17 cellular contexts compared by ENCODE assay signal in genomic region chr4:3705236-3705987, GRCh38.
DNase-seq lines count a peak whose midpoint lies in the region; ATAC-seq and TF ChIP-seq lines count a peak whose summit lies in the region.
"Had no signal": no experiment of that assay in that cellular context is flagged by ENCODE, and none has a peak within 500 bp of the region (broad histone marks: within the 10 kb centered on the region; RNA-seq: fewer than 3 reads in every experiment).

No MANE protein-coding gene starts in this region.

- H3K4me3 ChIP-seq in upper lobe of right lung: no peak overlapping the region
- H3K4me3 ChIP-seq: GM23248 had no signal

- no peaks in the 10 kb centered on the region for H3K9me3 ChIP-seq in upper lobe of right lung

- H3K36me3 ChIP-seq in upper lobe of right lung: no peaks in the 10 kb centered on the region

- H3K36me3 Mint-ChIP-seq in chondrocyte (ENCODE audit: low read depth) (no peaks in the 10 kb centered on the region), nephron (ENCODE audit: low read depth) (no peaks in the 10 kb centered on the region)
- H3K36me3 Mint-ChIP-seq: CD4-positive, alpha-beta memory T cell had no signal

- DNase-seq in Right ventricle myocardium inferior (ENCODE audit: missing footprints): peak; percentile 31
- no peak for DNase-seq in left ventricle myocardium superior
- peak; percentile 61 for DNase-seq in chondrocyte (ENCODE audit: low spot score)
- DNase-seq in upper lobe of right lung: peak; percentile 55
- DNase-seq in NCI-H2107 (lab: John Stamatoyannopoulos, UW): no peak
- DNase-seq in NCI-H2196 treated with DMSO at 0.1 percent for 48 hours (lab: John Stamatoyannopoulos, UW; ENCODE audit: unreplicated experiment): no peak
- DNase-seq: 8988T, GF-D8, GM23248, NCI-H187, NCI-H226, NCI-H524, NCI-H82 had no signal

- H3K4me3 Mint-ChIP-seq in chondrocyte (ENCODE audit: unreplicated experiment) (no peak overlapping the region), nephron (peak overlapping the region in 2 of 3 experiments; percentile 5 to 32)
- H3K4me3 Mint-ChIP-seq: CD4-positive, alpha-beta memory T cell had no signal

- H3K9me3 Mint-ChIP-seq in chondrocyte (ENCODE audit: low read depth): no peaks in the 10 kb centered on the region
- H3K9me3 Mint-ChIP-seq in nephron: no peaks in the 10 kb centered on the region

- H3K4me1 Mint-ChIP-seq in chondrocyte (ENCODE audit: low read depth): peaks cover 14% of the 10 kb centered on the region
- peaks cover 46% of the 10 kb centered on the region for H3K4me1 Mint-ChIP-seq in nephron
- H3K4me1 Mint-ChIP-seq: CD4-positive, alpha-beta memory T cell had no signal

- no peak overlapping the region for H3K27ac ChIP-seq in upper lobe of right lung
- H3K27ac ChIP-seq: GM23248, KMS-11 had no signal

- intact Hi-C loops in Right ventricle myocardium inferior (cut with DNase I): no loop called here
- intact Hi-C loops in left ventricle myocardium superior (cut with micrococcal nuclease): no loop called here
- intact Hi-C loops in upper lobe of right lung (cut with DNase I): no loop called here

- peaks cover 22% of the 10 kb centered on the region for H3K27me3 Mint-ChIP-seq in chondrocyte (ENCODE audit: low read depth)
- peaks cover 20% of the 10 kb centered on the region for H3K27me3 Mint-ChIP-seq in nephron (ENCODE audit: low read depth)

- TF ChIP-seq CTCF in chondrocyte (IDR thresholded peaks at IDR 0.05): no peak
- TF ChIP-seq CTCF in nephron (IDR thresholded peaks at IDR 0.05; ENCODE audit: unreplicated experiment in 3 of 3): no peak
- no peak for TF ChIP-seq CTCF in upper lobe of right lung (IDR thresholded peaks at IDR 0.05)

- peaks cover 45% of the 10 kb centered on the region for H3K27me3 ChIP-seq in upper lobe of right lung

- H3K27ac Mint-ChIP-seq in chondrocyte (ENCODE audit: unreplicated experiment) (no peak overlapping the region), nephron (peak overlapping the region in 1 of 3 experiments; percentile 11)
- H3K27ac Mint-ChIP-seq: CD4-positive, alpha-beta memory T cell had no signal

- ATAC-seq in Right ventricle myocardium inferior (no peak), left ventricle myocardium superior (no peak), upper lobe of right lung (no peak), GM21737 (IDR thresholded peaks at IDR 0.05; ENCODE audit: unreplicated experiment) (no peak)

- no peaks in the 10 kb centered on the region for H3K4me1 ChIP-seq in upper lobe of right lung

Comparison
In these comparisons a context has a peak if more than half of its experiments do, and no peak if none do; other contexts are left out.
1. DNase-seq: peak in Right ventricle myocardium inferior (single experiment), chondrocyte (single experiment) and upper lobe of right lung (single experiment); none in left ventricle myocardium superior (single experiment), NCI-H2107 (single experiment) and NCI-H2196 treated with DMSO at 0.1 percent for 48 hours (single experiment).